1 cellular context compared by ENCODE assay signal in genomic region chr12:114904254-114905003, GRCh38.
TF ChIP-seq lines count a peak whose summit lies in the region.

No MANE protein-coding gene starts in this region.

TF ChIP-seq in HepG2, 621 proteins besides CTCF, POLR2A, EP300 and RAD21 (continued from another document):
- TF ChIP-seq, protein P1, sequence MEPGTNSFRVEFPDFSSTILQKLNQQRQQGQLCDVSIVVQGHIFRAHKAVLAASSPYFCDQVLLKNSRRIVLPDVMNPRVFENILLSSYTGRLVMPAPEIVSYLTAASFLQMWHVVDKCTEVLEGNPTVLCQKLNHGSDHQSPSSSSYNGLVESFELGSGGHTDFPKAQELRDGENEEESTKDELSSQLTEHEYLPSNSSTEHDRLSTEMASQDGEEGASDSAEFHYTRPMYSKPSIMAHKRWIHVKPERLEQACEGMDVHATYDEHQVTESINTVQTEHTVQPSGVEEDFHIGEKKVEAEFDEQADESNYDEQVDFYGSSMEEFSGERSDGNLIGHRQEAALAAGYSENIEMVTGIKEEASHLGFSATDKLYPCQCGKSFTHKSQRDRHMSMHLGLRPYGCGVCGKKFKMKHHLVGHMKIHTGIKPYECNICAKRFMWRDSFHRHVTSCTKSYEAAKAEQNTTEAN (CRISPR knock-in tag; conservative IDR thresholded peaks at IDR 0.05) = peak; percentile 86
- TF ChIP-seq FOSL2 (CRISPR knock-in tag; IDR thresholded peaks at IDR 0.05) (peak; percentile 78), RXRA (CRISPR knock-in tag; IDR thresholded peaks at IDR 0.05) (no peak), NFRKB (IDR thresholded peaks at IDR 0.05) (0 out of 2 replicates have a peak, but pooled peaks have one; percentile 14), MAFF (IDR thresholded peaks at IDR 0.05; ENCODE audit: low read depth, low read length) (peak; percentile 32), NFE2L2 (IDR thresholded peaks at IDR 0.05; ENCODE audit: low read length) (peak; percentile 78; the same call in 1 of the 2 replicates), MAFK (conservative IDR thresholded peaks at IDR 0.05 in 1 of 2, IDR thresholded peaks at IDR 0.05 in 1 of 2; ENCODE audit: low read length in 2 of 2) (peak; percentile 14 to 56; a peak in 2 of 4 replicates), ZBED4 (CRISPR knock-in tag; IDR thresholded peaks at IDR 0.05; ENCODE audit: borderline replicate concordance) (no peak), MNT (IDR thresholded peaks at IDR 0.05) (peak; percentile 91), NR3C1 (CRISPR knock-in tag; IDR thresholded peaks at IDR 0.05) (no peak), ZNF282 (IDR thresholded peaks at IDR 0.05; ENCODE audit: partially characterized antibody) (peak; percentile 74), GATAD2A (CRISPR knock-in tag; IDR thresholded peaks at IDR 0.05) (no peak)
